12 cellular contexts compared by ENCODE assay signal in genomic region chrX:24080670-24081069, GRCh38. TPM values are rescaled to one million over a fixed set of nuclear protein-coding genes. Genes with fewer than 3 reads are reported as not detected.
DNase-seq lines count a peak whose midpoint lies in the region; FAIRE-seq and TF ChIP-seq lines count a peak whose summit lies in the region.
"Had no signal": no experiment of that assay in that cellular context is flagged by ENCODE, and none has a peak within 500 bp of the region (broad histone marks: within the 10 kb centered on the region; RNA-seq: fewer than 3 reads in every experiment).

No MANE protein-coding gene starts in this region.

- no peaks in the 10 kb centered on the region for H3K9me3 ChIP-seq in endodermal cell (ENCODE audit: control insufficient read depth, low read length)
- H3K9me3 ChIP-seq: uterus had no signal

- 89 to 100% methylated on average over 1 to 2 of the region's 3 CpGs for whole genome bisulfite sequencing in endodermal cell (ENCODE audit: insufficient coverage in 1 of 2, insufficient read length in 1 of 2), 2 experiments

- H3K4me1 ChIP-seq in KMS-11 (ENCODE audit: low read depth, poor library complexity, severe bottlenecking) (peaks cover 29% of the 10 kb centered on the region), endodermal cell (ENCODE audit: control insufficient read depth, insufficient read depth, low read length) (no peaks in the 10 kb centered on the region)
- H3K4me1 ChIP-seq: uterus had no signal

- peaks cover 33% of the 10 kb centered on the region for H3K36me3 Mint-ChIP-seq in endodermal cell (ENCODE audit: low read depth)

- H3K79me2 ChIP-seq in KMS-11 (ENCODE audit: insufficient read depth, low read depth): no peaks in the 10 kb centered on the region

- H3K27ac Mint-ChIP-seq in endodermal cell: peak overlapping the region; percentile 67
- H3K27ac Mint-ChIP-seq: T-cell had no signal

- no peaks in the 10 kb centered on the region for H3K27me3 ChIP-seq in KMS-11 (ENCODE audit: insufficient read depth, low read depth)
- no peaks in the 10 kb centered on the region for H3K27me3 ChIP-seq in endodermal cell (ENCODE audit: control insufficient read depth, insufficient read depth, low read length, poor library complexity, severe bottlenecking)
- H3K27me3 ChIP-seq: uterus had no signal

- H3K27me3 Mint-ChIP-seq in endodermal cell (ENCODE audit: insufficient read depth): no peaks in the 10 kb centered on the region
- H3K27me3 Mint-ChIP-seq: T-cell had no signal

- H3K36me3 ChIP-seq in KMS-11 (ENCODE audit: insufficient read depth): no peaks in the 10 kb centered on the region; the same call in 1 of the 2 replicates
- H3K36me3 ChIP-seq in endodermal cell (ENCODE audit: control insufficient read depth, insufficient read depth, low read length): peaks cover 26% of the 10 kb centered on the region
- H3K36me3 ChIP-seq: uterus had no signal

- peak overlapping the region; percentile 87 for H3K4me2 ChIP-seq in KMS-11

- H3K4me3 ChIP-seq in KMS-11 (IDR thresholded peaks at IDR 0.05; ENCODE audit: insufficient read depth, low read depth, low read length) (no peak overlapping the region), endodermal cell (ENCODE audit: low read length) (no peak overlapping the region)
- H3K4me3 ChIP-seq: uterus had no signal

- peak; percentile 52 for DNase-seq in GM13976 (ENCODE audit: low spot score)
- peak; percentile 28 for DNase-seq in GM20000 (ENCODE audit: low spot score)
- DNase-seq in endodermal cell: no peak
- no peak for DNase-seq in frontal cortex (ENCODE audit: low spot score in 2 of 2)
- no peak for DNase-seq in SHP77 (lab: John Stamatoyannopoulos, UW)
- no peak for DNase-seq in stimulated activated CD8-positive, alpha-beta memory T cell treated with anti-CD3 and anti-CD28 coated beads, Interleukin-4, amount 100 ng/mL, for 48 hours
- DNase-seq: NCI-H1105 treated with DMSO at 0.1 percent for 48 hours, NCI-H774, T-cell, uterus had no signal

- H3K27ac ChIP-seq in KMS-11: peak overlapping the region; percentile 54
- no peak overlapping the region for H3K27ac ChIP-seq in endodermal cell (ENCODE audit: low read depth, low read length)
- H3K27ac ChIP-seq: uterus had no signal

- FAIRE-seq in frontal cortex (lab: Jason Lieb, UNC): no peak
- FAIRE-seq: bronchial epithelial cell had no signal

- in situ Hi-C loops in GM13976 (cut with MboI; ENCODE audit: low sequenced_read_pairs, unreplicated experiment): loop anchor here (25.0 kb wide), 1 partner anchor 157 kb away; no protein-coding TSS in a partner anchor

- H3K9ac ChIP-seq in KMS-11 (no peak overlapping the region), endodermal cell (ENCODE audit: extremely low read depth, low read length, poor library complexity, severe bottlenecking) (no peak overlapping the region)

- TF ChIP-seq CTCF in GM13976 (IDR thresholded peaks at IDR 0.05; ENCODE audit: borderline replicate concordance, control extremely low read depth, extremely low read depth, insufficient read depth, missing control alignments): no peak
- TF ChIP-seq CTCF in GM20000 (IDR thresholded peaks at IDR 0.05; ENCODE audit: extremely low read depth, missing control alignments): no peak
- no peak for TF ChIP-seq CTCF in KMS-11 (conservative IDR thresholded peaks at IDR 0.05; ENCODE audit: low read depth, low read length)
- no peak for TF ChIP-seq CTCF in endodermal cell (conservative IDR thresholded peaks at IDR 0.05)

- no peak overlapping the region for H2AFZ ChIP-seq in KMS-11 (ENCODE audit: low read depth)

- no peaks in the 10 kb centered on the region for H3K9me3 Mint-ChIP-seq in endodermal cell
- H3K9me3 Mint-ChIP-seq: T-cell had no signal

- H4K20me1 ChIP-seq in KMS-11 (ENCODE audit: insufficient read depth): no peaks in the 10 kb centered on the region

- H3K4me1 Mint-ChIP-seq in endodermal cell: no peaks in the 10 kb centered on the region

- H3K4me3 Mint-ChIP-seq in endodermal cell: no peak overlapping the region
- H3K4me3 Mint-ChIP-seq: T-cell had no signal

RNA-seq across cellular contexts. Expression of gene EIF2S3, which starts 25.9 kb away (rescaled TPM):
- 100 to 1,000 TPM; 209 to 458 TPM for total RNA-seq in endodermal cell
- polyA plus RNA-seq in endodermal cell (2013, experiment 1 of 2): 122 TPM
- 108 TPM for polyA plus RNA-seq in endodermal cell (2013, experiment 2 of 2)
- total RNA-seq in frontal cortex: 296 TPM

RNA-seq across cellular contexts. Expression of gene KLHL15, which starts 53.7 kb away (rescaled TPM):
- total RNA-seq in endodermal cell: 10 to 100 TPM; 11.4 to 15.5 TPM
- 7.8 TPM for polyA plus RNA-seq in endodermal cell (2013, experiment 1 of 2)
- polyA plus RNA-seq in endodermal cell (2013, experiment 2 of 2): 7.5 TPM
- 36.3 TPM for total RNA-seq in frontal cortex

Comparison
In these comparisons a context has a peak if more than half of its experiments do, and no peak if none do; other contexts are left out.
1. DNase-seq: peak in GM13976 (single experiment) and GM20000 (single experiment); none in endodermal cell (single experiment), frontal cortex (0 of 2), SHP77 (0 of 2) and stimulated activated CD8-positive, alpha-beta memory T cell treated with anti-CD3 and anti-CD28 coated beads, Interleukin-4, amount 100 ng/mL, for 48 hours (single experiment).